ENCODE assay signal across 15 cellular contexts in genomic region chr3:52346623-52347530, GRCh38. TPM values are rescaled to one million over a fixed set of nuclear protein-coding genes. Genes with fewer than 3 reads are reported as not detected.
DNase-seq lines count a peak whose midpoint lies in the region; ATAC-seq, FAIRE-seq and TF ChIP-seq lines count a peak whose summit lies in the region.
"Had no signal": no experiment of that assay in that cellular context is flagged by ENCODE, and none has a peak within 500 bp of the region (broad histone marks: within the 10 kb centered on the region; RNA-seq: fewer than 3 reads in every experiment).

No MANE protein-coding gene starts in this region.

- H3K27ac ChIP-seq in adrenal gland (peak overlapping the region; percentile 12 to 88 (median 73)), gastrocnemius medialis (no peak overlapping the region)
- H3K27ac ChIP-seq: skin epidermis had no signal

- no peak for FAIRE-seq in frontal cortex (lab: Jason Lieb, UNC)

- CTCF ChIA-PET in HEK293T (lab: Yijun Ruan, JAX) = no interaction called here

- H3K4me3 ChIP-seq in adrenal gland (no peak overlapping the region), fibroblast of pulmonary artery (replicated peaks; ENCODE audit: low read depth, low read length) (no peak overlapping the region), gastrocnemius medialis (no peak overlapping the region)
- H3K4me3 ChIP-seq: skin epidermis had no signal

- H3K27me3 ChIP-seq in adrenal gland (no peaks in the 10 kb centered on the region), gastrocnemius medialis (no peaks in the 10 kb centered on the region)

- DNase-seq in ELR (ENCODE audit: low read depth) (peak; percentile 23), adrenal gland (peak; percentile 64 to 91 (median 86)), fibroblast of pulmonary artery (ENCODE audit: low read depth) (peak; percentile 60), gastrocnemius medialis (peak in 1 of 2 donors; percentile 60), frontal cortex (ENCODE audit: low spot score in 2 of 2) (no peak), HEK293T (ENCODE audit: extremely low spot score) (no peak), medulla oblongata (ENCODE audit: extremely low spot score) (no peak), NCI-H748 (lab: John Stamatoyannopoulos, UW; ENCODE audit: unreplicated experiment) (no peak)
- DNase-seq: activated CD8-positive, alpha-beta T cell treated with anti-CD3 and anti-CD28 coated beads, Interleukin-2, amount 10 ng/mL, durations not matched to agents 7 days and 5 days; cortex of kidney; left colon; natural killer cell; NCI-H1092 treated with DMSO at 0.1 percent for 48 hours; NCI-H446 treated with DMSO at 0.1 percent for 48 hours had no signal

- in situ Hi-C loops in gastrocnemius medialis (cut with MboI; ENCODE audit: low sequenced_read_pairs in 4 of 4) = loop anchor here in 1 of 4 donors (10.0 kb wide), 1 partner anchor 112 kb away; the partner anchor contains the start of gene TWF2

- no peaks in the 10 kb centered on the region for H3K36me3 ChIP-seq in adrenal gland (replicated peaks in 1 of 2)
- H3K36me3 ChIP-seq in gastrocnemius medialis = no peaks in the 10 kb centered on the region

- TF ChIP-seq CTCF in adrenal gland (IDR thresholded peaks at IDR 0.05) (peak in 1 of 6 experiments; percentile 7), fibroblast of pulmonary artery (IDR thresholded peaks at IDR 0.05; ENCODE audit: low read length, missing control alignments) (no peak), gastrocnemius medialis (IDR thresholded peaks at IDR 0.05 in 4 of 5, conservative IDR thresholded peaks at IDR 0.05 in 1 of 5) (no peak)

- peaks cover 18 to 20% of the 10 kb centered on the region in 2 donors for H3K4me1 ChIP-seq in adrenal gland (replicated peaks in 1 of 2)
- peaks cover 6 to 13% of the 10 kb centered on the region in 2 donors for H3K4me1 ChIP-seq in gastrocnemius medialis

- ATAC-seq in gastrocnemius medialis = peak; percentile 36 to 81
- ATAC-seq: activated CD8-positive, alpha-beta T cell treated with anti-CD3 and anti-CD28 coated beads, Interleukin-2, amount 10 ng/mL, durations not matched to agents 7 days and 5 days; left colon; natural killer cell had no signal

- WGBS in adrenal gland, 4 donors = 60 to 72% (median 67%) methylated on average over 8 to 16 of the region's 16 CpGs

- intact Hi-C loops in adrenal gland (cut with DNase I) = loop anchor here in 1 of 2 donors (5.0 kb wide), 1 partner anchor 125 kb away; no protein-coding TSS in a partner anchor
- intact Hi-C loops in gastrocnemius medialis (cut with DNase I; ENCODE audit: low total_unique reads) = no loop called here

- peak in 1 of 2 donors; percentile 7 for TF ChIP-seq POLR2A in adrenal gland (IDR thresholded peaks at IDR 0.05)
- TF ChIP-seq POLR2A in gastrocnemius medialis (IDR thresholded peaks at IDR 0.05) = no peak

- POLR2A ChIA-PET in HEK293T (lab: Yijun Ruan, JAX) = interaction anchor here (0.8 to 1.5 kb wide), 3 partner anchors 67 to 248 kb away, joined by 3 to 4 read pairs (median 3); partner anchors contain the start of gene POC1A

- H3K9me3 ChIP-seq in adrenal gland (replicated peaks in 1 of 3) (no peaks in the 10 kb centered on the region), gastrocnemius medialis (no peaks in the 10 kb centered on the region)

TF ChIP-seq in HEK293T, 16 proteins besides CTCF, POLR2A, EP300 and RAD21:
- TF ChIP-seq L3MBTL2 (conservative IDR thresholded peaks at IDR 0.05) (no peak), SUZ12 (IDR thresholded peaks at IDR 0.05) (no peak), FOXA1 (IDR thresholded peaks at IDR 0.05) (no peak), BHLHE40 (IDR thresholded peaks at IDR 0.05; ENCODE audit: borderline replicate concordance) (no peak), LEF1 (IDR thresholded peaks at IDR 0.05; ENCODE audit: borderline replicate concordance) (no peak), TARDBP (IDR thresholded peaks at IDR 0.05) (no peak), ZNF384 (IDR thresholded peaks at IDR 0.05) (no peak), FOXM1 (IDR thresholded peaks at IDR 0.05; ENCODE audit: borderline replicate concordance) (no peak), NFRKB (IDR thresholded peaks at IDR 0.05) (no peak), SP1 (IDR thresholded peaks at IDR 0.05) (no peak), PKNOX1 (IDR thresholded peaks at IDR 0.05) (no peak), ELF4 (IDR thresholded peaks at IDR 0.05) (no peak), CTBP1 (IDR thresholded peaks at IDR 0.05; ENCODE audit: borderline replicate concordance) (no peak), FOXK2 (IDR thresholded peaks at IDR 0.05) (no peak), HDGF (IDR thresholded peaks at IDR 0.05; ENCODE audit: borderline replicate concordance) (no peak), ARNT (IDR thresholded peaks at IDR 0.05) (no peak)
TF ChIP-seq in HEK293T: peak in this region for 0.

RNA-seq across cellular contexts. Expression of gene DNAH1, which starts 30.8 kb away (rescaled TPM):
- total RNA-seq in adrenal gland (10 to 100 TPM in 4 of 8 donors, 1 to 10 TPM in 4; 4.3 to 14.0 (median 9.0) TPM), gastrocnemius medialis (1 to 10 TPM; 1.4 to 6.8 (median 2.0) TPM), frontal cortex (1.2 TPM)
- 10 to 100 TPM in 2 of 3 donors, 1 to 10 TPM in 1; 2.1 to 24.4 (median 16.6) TPM for polyA plus RNA-seq in adrenal gland

RNA-seq across cellular contexts. Expression of gene GLYCTK, which starts 59.2 kb away (rescaled TPM):
- total RNA-seq in adrenal gland (10 to 100 TPM in 6 of 8 donors, 1 to 10 TPM in 2; 8.2 to 17.9 (median 13.7) TPM), gastrocnemius medialis (10 to 100 TPM in 1 of 4 donors, 1 to 10 TPM in 3; 5.1 to 11.2 (median 7.7) TPM), frontal cortex (2.0 TPM)
- polyA plus RNA-seq in adrenal gland = 10 to 100 TPM in 2 of 3 donors, 1 to 10 TPM in 1; 4.9 to 31.7 (median 18.0) TPM

Comparison
In these comparisons a context has a peak if more than half of its experiments do, and no peak if none do; other contexts are left out.
1. DNase-seq: peak in ELR (single experiment), adrenal gland (7 of 7) and fibroblast of pulmonary artery (single experiment); none in frontal cortex (0 of 2), HEK293T (single experiment), medulla oblongata (single experiment) and NCI-H748 (single experiment).
2. H3K27ac ChIP-seq: peak in adrenal gland (5 of 5); none in gastrocnemius medialis (0 of 4).